ENCODE assay signal across 12 cellular contexts in genomic region chr1:111503585-111504060, GRCh38. TPM values are rescaled to one million over a fixed set of nuclear protein-coding genes. Genes with fewer than 3 reads are reported as not detected.
A peak's percentile ranks its signal among the peaks of the same experiment; 100 is the strongest.
DNase-seq lines count a peak whose midpoint lies in the region; ATAC-seq and TF ChIP-seq lines count a peak whose summit lies in the region.
"Had no signal": no experiment of that assay in that cellular context is flagged by ENCODE, and none has a peak within 500 bp of the region (broad histone marks: within the 10 kb centered on the region; RNA-seq: fewer than 3 reads in every experiment).

TSS of gene ADORA3 (minus strand) at chr1:111503633. CDS start at chr1:111503354, 279 bp downstream.
TSS of gene TMIGD3 (minus strand) at chr1:111503633. CDS start at chr1:111503354, 279 bp downstream.

- no peaks in the 10 kb centered on the region for H3K9me3 ChIP-seq in uterus

- ATAC-seq in GM21576 (IDR thresholded peaks at IDR 0.05; ENCODE audit: unreplicated experiment), result no peak
- no peak for ATAC-seq in HG02610 (IDR thresholded peaks at IDR 0.05; ENCODE audit: unreplicated experiment)

- DNase-seq in GM12865 (ENCODE audit: low read depth) (peak; percentile 60), MV-4-11 (lab: John Stamatoyannopoulos, UW) (peak; percentile 98), caudate nucleus (lab: John Stamatoyannopoulos, UW) (peak in 1 of 61 donors; percentile 21), uterus (no peak), NCI-H1092 treated with DMSO at 0.1 percent for 48 hours (lab: John Stamatoyannopoulos, UW) (no peak)
- DNase-seq: NCI-H2107; stimulated activated CD4-positive, alpha-beta T cell treated with anti-CD3 and anti-CD28 coated beads, Interleukin-2, amount 100 ng/mL, for 24 hours had no signal

- no peak for TF ChIP-seq CTCF in GM12865 (IDR thresholded peaks at IDR 0.05; ENCODE audit: insufficient read depth, low read depth, low read length, missing control alignments)
- no peak for TF ChIP-seq CTCF in uterus (IDR thresholded peaks at IDR 0.05)

- H3K9ac ChIP-seq in rectal smooth muscle tissue (ENCODE audit: low read length), result no peak within 1 kb of the TSS

- peak in 1 of 2 donors; percentile 19 for TF ChIP-seq POLR2A in uterus (IDR thresholded peaks at IDR 0.05)

- H3K36me3 ChIP-seq in rectal smooth muscle tissue (ENCODE audit: control insufficient read depth, insufficient read depth, low read length), result no peaks in the 10 kb centered on the region
- H3K36me3 ChIP-seq in uterus, result no peaks in the 10 kb centered on the region

- H3K27ac ChIP-seq in caudate nucleus (ENCODE audit: low read depth, low read length) (peak within 1 kb of the TSS; percentile 58), rectal smooth muscle tissue (ENCODE audit: low read depth, low read length) (no peak within 1 kb of the TSS), uterus (no peak within 1 kb of the TSS)

- H3K4me1 ChIP-seq in rectal smooth muscle tissue (ENCODE audit: control insufficient read depth, insufficient read depth, low read length), result peaks cover 18% of the 10 kb centered on the region
- H3K4me1 ChIP-seq in uterus, result peaks cover 0 to 10% of the 10 kb centered on the region in 2 donors

- H3K4me3 ChIP-seq in GM12865 (ENCODE audit: low read depth, low read length) (no peak within 1 kb of the TSS), rectal smooth muscle tissue (ENCODE audit: low read length) (peak within 1 kb of the TSS; percentile 6), uterus (no peak within 1 kb of the TSS)
- H3K4me3 ChIP-seq: lung had no signal

- H3K27me3 ChIP-seq in rectal smooth muscle tissue (ENCODE audit: control insufficient read depth, insufficient read depth, low read length), result no peaks in the 10 kb centered on the region
- H3K27me3 ChIP-seq in uterus, result no peaks in the 10 kb centered on the region

- intact Hi-C loops in uterus (cut with DNase I; ENCODE audit: low total_unique reads), result no loop called here

RNA-seq across cellular contexts. Expression of gene ADORA3, which starts in this region (rescaled TPM):
- 10 to 100 TPM in 1 of 4 donors, 1 to 10 TPM in 1, under 1 TPM in 2; 0.59 to 13.6 (median 1.7) TPM for total RNA-seq in uterus

RNA-seq across cellular contexts. Expression of gene TMIGD3, which starts in this region (rescaled TPM):
- 1 to 10 TPM in 1 of 4 donors, under 1 TPM in 1, not detected in 2; 0.95 to 7.1 TPM for total RNA-seq in uterus
- total RNA-seq: T-helper 2 cell treated with Interferon-gamma antibody and Interleukin-4, amounts not matched to agents 100 ng/mL and 5 ng/mL, for 36 hours had no signal

Comparison
In these comparisons a context has a peak if more than half of its experiments do, and no peak if none do; other contexts are left out.
1. DNase-seq: peak in GM12865 (single experiment) and MV-4-11 (single experiment); none in uterus (0 of 2) and NCI-H1092 treated with DMSO at 0.1 percent for 48 hours (single experiment).